12 cellular contexts compared by ENCODE assay signal in the genomic region with DNA sequence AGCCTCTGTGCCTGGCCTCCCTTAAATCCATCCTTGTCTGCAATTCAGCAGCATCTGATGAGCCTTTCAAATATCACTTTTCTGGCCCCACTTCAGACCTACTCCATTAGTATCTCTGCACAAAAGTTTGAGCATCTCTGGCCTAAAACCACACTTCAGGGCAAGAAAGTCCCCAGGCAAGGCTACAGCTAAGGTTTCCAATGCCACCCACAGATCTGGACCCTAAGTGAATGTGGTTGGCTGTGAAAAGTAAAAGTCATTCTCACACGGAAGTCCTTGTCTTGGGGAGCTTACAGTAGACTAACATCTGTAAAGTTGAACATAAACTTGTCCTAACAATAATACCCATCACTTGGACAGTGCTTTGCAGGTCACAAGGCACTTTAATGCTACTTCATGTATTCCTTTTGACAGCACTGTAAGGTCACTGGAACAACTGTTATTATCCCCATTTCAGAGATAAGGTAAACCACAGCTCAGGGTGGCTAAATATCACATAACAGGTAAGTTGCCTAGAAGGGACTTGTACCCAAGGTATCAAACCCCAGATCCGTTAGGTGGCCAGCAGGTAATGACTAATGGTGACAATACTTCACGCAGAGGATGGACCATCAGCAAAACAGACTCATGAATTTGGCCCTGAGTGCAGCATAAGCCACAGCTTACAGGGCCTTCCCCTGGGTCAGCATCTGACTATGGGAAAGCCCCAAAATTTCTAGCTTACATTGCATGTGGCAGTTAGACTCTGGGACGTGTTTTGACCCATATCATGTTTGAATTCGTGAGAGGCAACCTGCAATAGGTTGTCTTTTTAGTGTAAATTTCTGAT.
DNase-seq lines count a peak whose midpoint lies in the region; ATAC-seq, FAIRE-seq and TF ChIP-seq lines count a peak whose summit lies in the region.
"Had no signal": no experiment of that assay in that cellular context is flagged by ENCODE, and none has a peak within 500 bp of the region (broad histone marks: within the 10 kb centered on the region; RNA-seq: fewer than 3 reads in every experiment).

No MANE protein-coding gene starts in this region.

- H3K36me3 Mint-ChIP-seq in natural killer cell (no peaks in the 10 kb centered on the region), glutamatergic neuron (ENCODE audit: unreplicated experiment) (no peaks in the 10 kb centered on the region)

- 52 to 77% (median 67%) methylated on average over 5 of the region's 5 CpGs for WGBS in small intestine, 3 donors

- H3K4me3 Mint-ChIP-seq in natural killer cell: no peak overlapping the region
- H3K4me3 Mint-ChIP-seq in glutamatergic neuron (ENCODE audit: unreplicated experiment): no peak overlapping the region

- intact Hi-C loops in natural killer cell (cut with micrococcal nuclease): no loop called here
- intact Hi-C loops in vagina (cut with DNase I): no loop called here

- DNase-seq in GM12892 (ENCODE audit: insufficient read length) (peak; percentile 31), natural killer cell (no peak), small intestine (no peak), vagina (ENCODE audit: extremely low spot score in 2 of 2) (no peak), glutamatergic neuron (no peak)
- DNase-seq: anterior cingulate cortex, BE2C, kidney had no signal

- H3K27me3 ChIP-seq in small intestine (ENCODE audit: control insufficient read depth in 2 of 2, insufficient read depth in 2 of 2, low read length in 2 of 2) (no peaks in the 10 kb centered on the region), vagina (no peaks in the 10 kb centered on the region)
- H3K27me3 ChIP-seq: BE2C had no signal

- FAIRE-seq in GM12892 (lab: Jason Lieb, UNC): peak; percentile 87
- no peak for FAIRE-seq in small intestine (lab: Jason Lieb, UNC)
- FAIRE-seq: kidney had no signal

- no peaks in the 10 kb centered on the region for H3K4me1 ChIP-seq in small intestine (ENCODE audit: control insufficient read depth in 2 of 2, insufficient read depth in 1 of 2, low read depth in 1 of 2, low read length in 1 of 2)
- no peaks in the 10 kb centered on the region for H3K4me1 ChIP-seq in vagina
- H3K4me1 ChIP-seq: BE2C had no signal

- no peaks in the 10 kb centered on the region for H3K36me3 ChIP-seq in small intestine (ENCODE audit: control insufficient read depth in 2 of 2, insufficient read depth in 2 of 2, low read length in 2 of 2)
- no peaks in the 10 kb centered on the region for H3K36me3 ChIP-seq in vagina
- H3K36me3 ChIP-seq: BE2C, thoracic aorta had no signal

- TF ChIP-seq CTCF in natural killer cell (IDR thresholded peaks at IDR 0.05): no peak
- no peak for TF ChIP-seq CTCF in vagina (IDR thresholded peaks at IDR 0.05)
- no peak for TF ChIP-seq CTCF in glutamatergic neuron (IDR thresholded peaks at IDR 0.05; ENCODE audit: partially characterized antibody, unreplicated experiment)

- no peak for TF ChIP-seq POLR2A in GM12892 (IDR thresholded peaks at IDR 0.05; ENCODE audit: low read depth, low read length)
- no peak for TF ChIP-seq POLR2A in vagina (IDR thresholded peaks at IDR 0.05)

- H3K27ac Mint-ChIP-seq in natural killer cell (no peak overlapping the region), glutamatergic neuron (ENCODE audit: unreplicated experiment) (no peak overlapping the region)

- peak; percentile 55 for ATAC-seq in GM19324 (IDR thresholded peaks at IDR 0.05; ENCODE audit: low FRiP score, unreplicated experiment)
- ATAC-seq in HG02763 (IDR thresholded peaks at IDR 0.05; ENCODE audit: unreplicated experiment): peak; percentile 86
- ATAC-seq in HG03520 (IDR thresholded peaks at IDR 0.05; ENCODE audit: unreplicated experiment): peak; percentile 87
- ATAC-seq in natural killer cell: no peak

- H3K27me3 Mint-ChIP-seq in natural killer cell (ENCODE audit: low read depth in 2 of 2): no peaks in the 10 kb centered on the region
- H3K27me3 Mint-ChIP-seq in glutamatergic neuron (ENCODE audit: unreplicated experiment): peaks cover 2% of the 10 kb centered on the region

- H3K9me3 Mint-ChIP-seq in natural killer cell: no peaks in the 10 kb centered on the region
- peaks cover 2% of the 10 kb centered on the region for H3K9me3 Mint-ChIP-seq in glutamatergic neuron (ENCODE audit: unreplicated experiment)

- H3K27ac ChIP-seq in small intestine (ENCODE audit: low read depth in 1 of 2, low read length in 1 of 2) (no peak overlapping the region), vagina (no peak overlapping the region)
- H3K27ac ChIP-seq: thoracic aorta had no signal

- H3K4me3 ChIP-seq in small intestine (ENCODE audit: low read depth in 1 of 2, low read length in 2 of 2) (no peak overlapping the region), vagina (no peak overlapping the region)
- H3K4me3 ChIP-seq: thoracic aorta had no signal

- H3K4me1 Mint-ChIP-seq in natural killer cell (peaks cover 0 to 4% of the 10 kb centered on the region in 2 donors), glutamatergic neuron (ENCODE audit: low read depth, unreplicated experiment) (no peaks in the 10 kb centered on the region)

- H3K9me3 ChIP-seq in small intestine (ENCODE audit: control insufficient read depth, low read depth) (no peaks in the 10 kb centered on the region), vagina (no peaks in the 10 kb centered on the region)
- H3K9me3 ChIP-seq: BE2C, thoracic aorta had no signal

Comparison
In these comparisons a context has a peak if more than half of its experiments do, and no peak if none do; other contexts are left out.
1. ATAC-seq: peak in GM19324 (single experiment), HG02763 (single experiment) and HG03520 (single experiment); none in natural killer cell (0 of 3).